ENCODE assay signal across 14 cellular contexts in genomic region chr1:82778612-82779011, GRCh38.
DNase-seq lines count a peak whose midpoint lies in the region; ATAC-seq and TF ChIP-seq lines count a peak whose summit lies in the region.
"Had no signal": no experiment of that assay in that cellular context is flagged by ENCODE, and none has a peak within 500 bp of the region (broad histone marks: within the 10 kb centered on the region; RNA-seq: fewer than 3 reads in every experiment).

No MANE protein-coding gene starts in this region.

- no peak overlapping the region for H3K9ac ChIP-seq in colonic mucosa (ENCODE audit: low read depth in 2 of 2, low read length in 2 of 2)

- H3K27me3 ChIP-seq in Caco-2 (replicated peaks; ENCODE audit: control insufficient read depth, insufficient read depth, low read length): no peaks in the 10 kb centered on the region
- no peaks in the 10 kb centered on the region for H3K27me3 ChIP-seq in WERI-Rb-1 (ENCODE audit: insufficient read depth, low read depth, severe bottlenecking)
- H3K27me3 ChIP-seq in colonic mucosa: no peaks in the 10 kb centered on the region

- DNase-seq in Caco-2 (no peak), HuH-7 (ENCODE audit: low spot score) (peak; percentile 27), WERI-Rb-1 (no peak), iPS-NIHi11 (ENCODE audit: low spot score) (peak; percentile 18), colonic mucosa (no peak), left ventricle myocardium superior (no peak), superior temporal gyrus (ENCODE audit: extremely low spot score) (no peak), GM13976 (ENCODE audit: low spot score) (no peak)
- DNase-seq: DMS153, lower lobe of right lung, NCI-H1417, psoas muscle, Right ventricle myocardium superior had no signal

- intact Hi-C loops in Caco-2 (cut with micrococcal nuclease; ENCODE audit: unreplicated experiment) (no loop called here), colonic mucosa (cut with DNase I) (no loop called here), left ventricle myocardium superior (cut with micrococcal nuclease) (no loop called here)

- no TSS peak for BruUV-seq in Caco-2 (replicated peaks; lab: Mats Ljungman, UMichigan)

- H3K36me3 ChIP-seq in Caco-2 (ENCODE audit: control insufficient read depth, insufficient read depth, low read length) (no peaks in the 10 kb centered on the region), WERI-Rb-1 (no peaks in the 10 kb centered on the region), colonic mucosa (no peaks in the 10 kb centered on the region)
- H3K36me3 ChIP-seq: lower lobe of right lung had no signal

- ATAC-seq in left ventricle myocardium superior: no peak
- ATAC-seq: lower lobe of right lung, psoas muscle had no signal

- H3K4me3 ChIP-seq in Caco-2 (ENCODE audit: low read depth, low read length): no peak overlapping the region
- no peak overlapping the region for H3K4me3 ChIP-seq in WERI-Rb-1 (ENCODE audit: low read depth, low read length)
- no peak overlapping the region for H3K4me3 ChIP-seq in colonic mucosa
- H3K4me3 ChIP-seq: lower lobe of right lung, psoas muscle had no signal

- no peaks in the 10 kb centered on the region for H3K4me1 ChIP-seq in Caco-2
- no peaks in the 10 kb centered on the region for H3K4me1 ChIP-seq in colonic mucosa
- H3K4me1 ChIP-seq: lower lobe of right lung, psoas muscle had no signal

- CTCF ChIA-PET in Caco-2 (lab: Charles Lee): no interaction called here

- no peak overlapping the region for H3K4me3 Mint-ChIP-seq in Caco-2 (ENCODE audit: unreplicated experiment)
- H3K4me3 Mint-ChIP-seq: activated naive CD4-positive, alpha-beta T cell treated with anti-CD3 and anti-CD28 coated beads, Interleukin-2, amount 50 U/mL, for 24 hours had no signal

- no peaks in the 10 kb centered on the region for H3K36me3 Mint-ChIP-seq in Caco-2 (ENCODE audit: insufficient read depth, unreplicated experiment)
- H3K36me3 Mint-ChIP-seq: activated naive CD4-positive, alpha-beta T cell treated with anti-CD3 and anti-CD28 coated beads, Interleukin-2, amount 50 U/mL, for 24 hours had no signal

- no peak overlapping the region for H3K27ac Mint-ChIP-seq in Caco-2 (ENCODE audit: unreplicated experiment)
- H3K27ac Mint-ChIP-seq: activated naive CD4-positive, alpha-beta T cell treated with anti-CD3 and anti-CD28 coated beads, Interleukin-2, amount 50 U/mL, for 24 hours had no signal

- H3K27ac ChIP-seq in WERI-Rb-1 (no peak overlapping the region), colonic mucosa (no peak overlapping the region)
- H3K27ac ChIP-seq: lower lobe of right lung, psoas muscle had no signal

- no peaks in the 10 kb centered on the region for H3K9me3 Mint-ChIP-seq in Caco-2 (ENCODE audit: unreplicated experiment)
- H3K9me3 Mint-ChIP-seq: activated naive CD4-positive, alpha-beta T cell treated with anti-CD3 and anti-CD28 coated beads, Interleukin-2, amount 50 U/mL, for 24 hours had no signal

- in situ Hi-C loops in GM13976 (cut with MboI; ENCODE audit: low sequenced_read_pairs, unreplicated experiment): no loop called here

- TF ChIP-seq CTCF in Caco-2 (IDR thresholded peaks at IDR 0.05; ENCODE audit: insufficient read depth in 1 of 2, low read depth in 1 of 2, low read length in 1 of 2, severe bottlenecking in 1 of 2, unreplicated experiment in 1 of 2) (peak; percentile 7 to 13), WERI-Rb-1 (IDR thresholded peaks at IDR 0.05; ENCODE audit: low read depth, low read length) (peak; percentile 50), colonic mucosa (IDR thresholded peaks at IDR 0.05) (no peak), GM13976 (IDR thresholded peaks at IDR 0.05; ENCODE audit: borderline replicate concordance, control extremely low read depth, extremely low read depth, insufficient read depth, missing control alignments) (no peak)

- no peaks in the 10 kb centered on the region for H3K9me3 ChIP-seq in Caco-2
- peaks cover 3% of the 10 kb centered on the region for H3K9me3 ChIP-seq in WERI-Rb-1 (ENCODE audit: severe bottlenecking)
- no peaks in the 10 kb centered on the region for H3K9me3 ChIP-seq in colonic mucosa
- H3K9me3 ChIP-seq: lower lobe of right lung, psoas muscle had no signal

- peaks cover 3% of the 10 kb centered on the region for H3K27me3 Mint-ChIP-seq in Caco-2 (ENCODE audit: insufficient read depth, unreplicated experiment)
- H3K27me3 Mint-ChIP-seq: activated naive CD4-positive, alpha-beta T cell treated with anti-CD3 and anti-CD28 coated beads, Interleukin-2, amount 50 U/mL, for 24 hours had no signal

- H3K4me1 Mint-ChIP-seq in Caco-2 (ENCODE audit: low read depth, unreplicated experiment): no peaks in the 10 kb centered on the region
- H3K4me1 Mint-ChIP-seq: activated naive CD4-positive, alpha-beta T cell treated with anti-CD3 and anti-CD28 coated beads, Interleukin-2, amount 50 U/mL, for 24 hours had no signal

- POLR2A ChIA-PET in Caco-2 (lab: Charles Lee): no interaction called here

Comparison
In these comparisons a context has a peak if more than half of its experiments do, and no peak if none do; other contexts are left out.
1. DNase-seq: peak in HuH-7 (single experiment) and iPS-NIHi11 (single experiment); none in Caco-2 (0 of 2), WERI-Rb-1 (single experiment), colonic mucosa (single experiment), left ventricle myocardium superior (single experiment), superior temporal gyrus (single experiment) and GM13976 (single experiment).
2. CTCF ChIP-seq: peak in Caco-2 (2 of 2) and WERI-Rb-1 (single experiment); none in colonic mucosa (single experiment) and GM13976 (single experiment).